In the genomic region with DNA sequence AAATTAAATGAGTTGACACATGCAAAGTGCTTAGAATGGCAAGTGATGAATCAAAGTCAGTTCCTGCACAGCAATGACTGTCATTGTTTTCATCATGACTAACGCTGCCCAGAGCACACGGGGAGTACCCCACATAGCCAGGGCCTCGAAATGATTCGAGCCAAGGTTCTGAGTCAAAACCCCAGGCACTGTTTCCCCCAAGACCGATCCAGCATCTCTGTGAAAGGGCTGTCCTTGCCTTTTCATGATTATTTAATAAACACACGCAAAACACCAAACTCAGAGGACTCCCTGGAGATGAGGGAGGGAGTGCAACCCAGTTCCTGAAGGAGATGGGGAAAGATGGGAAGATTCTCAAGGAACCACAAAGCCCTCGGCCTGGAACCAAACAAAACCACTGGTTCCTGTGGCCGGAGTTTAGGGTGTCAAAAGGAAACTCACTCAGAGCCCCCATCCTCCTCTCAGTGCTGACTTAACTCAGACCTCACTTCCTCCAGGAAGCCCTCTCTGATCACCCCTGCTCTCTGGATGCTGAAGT, we compare ENCODE assay signal across 1 cellular context.
TF ChIP-seq lines count a peak whose summit lies in the region.

No MANE protein-coding gene starts in this region.

TF ChIP-seq in GM12878, 131 proteins besides CTCF, POLR2A, EP300 and RAD21 (continued from another document and continues in another):
- TF ChIP-seq, protein P1, sequence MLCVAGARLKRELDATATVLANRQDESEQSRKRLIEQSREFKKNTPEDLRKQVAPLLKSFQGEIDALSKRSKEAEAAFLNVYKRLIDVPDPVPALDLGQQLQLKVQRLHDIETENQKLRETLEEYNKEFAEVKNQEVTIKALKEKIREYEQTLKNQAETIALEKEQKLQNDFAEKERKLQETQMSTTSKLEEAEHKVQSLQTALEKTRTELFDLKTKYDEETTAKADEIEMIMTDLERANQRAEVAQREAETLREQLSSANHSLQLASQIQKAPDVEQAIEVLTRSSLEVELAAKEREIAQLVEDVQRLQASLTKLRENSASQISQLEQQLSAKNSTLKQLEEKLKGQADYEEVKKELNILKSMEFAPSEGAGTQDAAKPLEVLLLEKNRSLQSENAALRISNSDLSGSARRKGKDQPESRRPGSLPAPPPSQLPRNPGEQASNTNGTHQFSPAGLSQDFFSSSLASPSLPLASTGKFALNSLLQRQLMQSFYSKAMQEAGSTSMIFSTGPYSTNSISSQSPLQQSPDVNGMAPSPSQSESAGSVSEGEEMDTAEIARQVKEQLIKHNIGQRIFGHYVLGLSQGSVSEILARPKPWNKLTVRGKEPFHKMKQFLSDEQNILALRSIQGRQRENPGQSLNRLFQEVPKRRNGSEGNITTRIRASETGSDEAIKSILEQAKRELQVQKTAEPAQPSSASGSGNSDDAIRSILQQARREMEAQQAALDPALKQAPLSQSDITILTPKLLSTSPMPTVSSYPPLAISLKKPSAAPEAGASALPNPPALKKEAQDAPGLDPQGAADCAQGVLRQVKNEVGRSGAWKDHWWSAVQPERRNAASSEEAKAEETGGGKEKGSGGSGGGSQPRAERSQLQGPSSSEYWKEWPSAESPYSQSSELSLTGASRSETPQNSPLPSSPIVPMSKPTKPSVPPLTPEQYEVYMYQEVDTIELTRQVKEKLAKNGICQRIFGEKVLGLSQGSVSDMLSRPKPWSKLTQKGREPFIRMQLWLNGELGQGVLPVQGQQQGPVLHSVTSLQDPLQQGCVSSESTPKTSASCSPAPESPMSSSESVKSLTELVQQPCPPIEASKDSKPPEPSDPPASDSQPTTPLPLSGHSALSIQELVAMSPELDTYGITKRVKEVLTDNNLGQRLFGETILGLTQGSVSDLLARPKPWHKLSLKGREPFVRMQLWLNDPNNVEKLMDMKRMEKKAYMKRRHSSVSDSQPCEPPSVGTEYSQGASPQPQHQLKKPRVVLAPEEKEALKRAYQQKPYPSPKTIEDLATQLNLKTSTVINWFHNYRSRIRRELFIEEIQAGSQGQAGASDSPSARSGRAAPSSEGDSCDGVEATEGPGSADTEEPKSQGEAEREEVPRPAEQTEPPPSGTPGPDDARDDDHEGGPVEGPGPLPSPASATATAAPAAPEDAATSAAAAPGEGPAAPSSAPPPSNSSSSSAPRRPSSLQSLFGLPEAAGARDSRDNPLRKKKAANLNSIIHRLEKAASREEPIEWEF (IDR thresholded peaks at IDR 0.05; ENCODE audit: insufficient replicate concordance, low read depth, low read length), result no peak
- TF ChIP-seq, protein P2, sequence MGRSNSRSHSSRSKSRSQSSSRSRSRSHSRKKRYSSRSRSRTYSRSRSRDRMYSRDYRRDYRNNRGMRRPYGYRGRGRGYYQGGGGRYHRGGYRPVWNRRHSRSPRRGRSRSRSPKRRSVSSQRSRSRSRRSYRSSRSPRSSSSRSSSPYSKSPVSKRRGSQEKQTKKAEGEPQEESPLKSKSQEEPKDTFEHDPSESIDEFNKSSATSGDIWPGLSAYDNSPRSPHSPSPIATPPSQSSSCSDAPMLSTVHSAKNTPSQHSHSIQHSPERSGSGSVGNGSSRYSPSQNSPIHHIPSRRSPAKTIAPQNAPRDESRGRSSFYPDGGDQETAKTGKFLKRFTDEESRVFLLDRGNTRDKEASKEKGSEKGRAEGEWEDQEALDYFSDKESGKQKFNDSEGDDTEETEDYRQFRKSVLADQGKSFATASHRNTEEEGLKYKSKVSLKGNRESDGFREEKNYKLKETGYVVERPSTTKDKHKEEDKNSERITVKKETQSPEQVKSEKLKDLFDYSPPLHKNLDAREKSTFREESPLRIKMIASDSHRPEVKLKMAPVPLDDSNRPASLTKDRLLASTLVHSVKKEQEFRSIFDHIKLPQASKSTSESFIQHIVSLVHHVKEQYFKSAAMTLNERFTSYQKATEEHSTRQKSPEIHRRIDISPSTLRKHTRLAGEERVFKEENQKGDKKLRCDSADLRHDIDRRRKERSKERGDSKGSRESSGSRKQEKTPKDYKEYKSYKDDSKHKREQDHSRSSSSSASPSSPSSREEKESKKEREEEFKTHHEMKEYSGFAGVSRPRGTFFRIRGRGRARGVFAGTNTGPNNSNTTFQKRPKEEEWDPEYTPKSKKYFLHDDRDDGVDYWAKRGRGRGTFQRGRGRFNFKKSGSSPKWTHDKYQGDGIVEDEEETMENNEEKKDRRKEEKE (IDR thresholded peaks at IDR 0.05), result no peak
- TF ChIP-seq, protein P3, sequence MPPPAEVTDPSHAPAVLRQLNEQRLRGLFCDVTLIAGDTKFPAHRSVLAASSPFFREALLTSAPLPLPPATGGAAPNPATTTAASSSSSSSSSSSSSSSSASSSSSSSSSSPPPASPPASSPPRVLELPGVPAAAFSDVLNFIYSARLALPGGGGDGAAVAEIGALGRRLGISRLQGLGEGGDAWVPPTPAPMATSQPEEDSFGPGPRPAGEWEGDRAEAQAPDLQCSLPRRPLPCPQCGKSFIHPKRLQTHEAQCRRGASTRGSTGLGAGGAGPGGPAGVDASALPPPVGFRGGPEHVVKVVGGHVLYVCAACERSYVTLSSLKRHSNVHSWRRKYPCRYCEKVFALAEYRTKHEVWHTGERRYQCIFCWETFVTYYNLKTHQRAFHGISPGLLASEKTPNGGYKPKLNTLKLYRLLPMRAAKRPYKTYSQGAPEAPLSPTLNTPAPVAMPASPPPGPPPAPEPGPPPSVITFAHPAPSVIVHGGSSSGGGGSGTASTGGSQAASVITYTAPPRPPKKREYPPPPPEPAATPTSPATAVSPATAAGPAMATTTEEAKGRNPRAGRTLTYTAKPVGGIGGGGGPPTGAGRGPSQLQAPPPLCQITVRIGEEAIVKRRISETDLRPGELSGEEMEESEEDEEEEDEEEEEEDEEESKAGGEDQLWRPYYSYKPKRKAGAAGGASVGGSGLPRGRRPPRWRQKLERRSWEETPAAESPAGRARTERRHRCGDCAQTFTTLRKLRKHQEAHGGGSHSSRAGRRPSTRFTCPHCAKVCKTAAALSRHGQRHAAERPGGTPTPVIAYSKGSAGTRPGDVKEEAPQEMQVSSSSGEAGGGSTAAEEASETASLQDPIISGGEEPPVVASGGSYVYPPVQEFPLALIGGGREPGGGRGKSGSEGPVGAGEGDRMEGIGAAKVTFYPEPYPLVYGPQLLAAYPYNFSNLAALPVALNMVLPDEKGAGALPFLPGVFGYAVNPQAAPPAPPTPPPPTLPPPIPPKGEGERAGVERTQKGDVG (CRISPR knock-in tag; IDR thresholded peaks at IDR 0.05), result no peak
- TF ChIP-seq CHD4 (IDR thresholded peaks at IDR 0.05) (no peak), SPI1 (IDR thresholded peaks at IDR 0.05; ENCODE audit: borderline replicate concordance, insufficient read depth, low read depth, low read length) (peak; percentile 36; the same call in 1 of the 2 replicates), EGR1 (IDR thresholded peaks at IDR 0.05; ENCODE audit: borderline replicate concordance in 1 of 2, low read depth in 2 of 2, low read length in 2 of 2) (peak in 1 of 2 experiments; percentile 47; a peak in 1 of 3 replicates), MEF2B (IDR thresholded peaks at IDR 0.05; ENCODE audit: partially characterized antibody, poor library complexity, severe bottlenecking) (peak; percentile 50), JUND (IDR thresholded peaks at IDR 0.05; ENCODE audit: low read depth, low read length) (0 out of 2 replicates have a peak, but pooled peaks have one; percentile 36), MTA3 (IDR thresholded peaks at IDR 0.05; ENCODE audit: borderline replicate concordance, low read length) (peak; percentile 34; the same call in 1 of the 2 replicates), YBX1 (IDR thresholded peaks at IDR 0.05) (no peak), TARDBP (IDR thresholded peaks at IDR 0.05; ENCODE audit: borderline replicate concordance) (no peak), SUZ12 (IDR thresholded peaks at IDR 0.05; ENCODE audit: unreplicated experiment) (no peak), NR2C1 (IDR thresholded peaks at IDR 0.05) (no peak), SIX5 (IDR thresholded peaks at IDR 0.05; ENCODE audit: low read depth, low read length, severe bottlenecking) (no peak), BHLHE40 (IDR thresholded peaks at IDR 0.05; ENCODE audit: borderline replicate concordance in 1 of 2, low read depth in 2 of 2, low read length in 1 of 2) (peak; percentile 7 to 36; a peak in 1 of 4 replicates), MEF2A (IDR thresholded peaks at IDR 0.05; ENCODE audit: insufficient read depth, low read depth, low read length) (0 out of 2 replicates have a peak, but pooled peaks have one; percentile 56), SMAD1 (IDR thresholded peaks at IDR 0.05; ENCODE audit: low read depth, partially characterized antibody) (no peak), ESRRA (IDR thresholded peaks at IDR 0.05; ENCODE audit: low read length) (no peak), SMC3 (IDR thresholded peaks at IDR 0.05; ENCODE audit: borderline replicate concordance, low read length) (no peak; the same call in 1 of the 2 replicates), ZNF274 (IDR thresholded peaks at IDR 0.05; ENCODE audit: insufficient read depth, insufficient read length) (no peak), JUNB (IDR thresholded peaks at IDR 0.05) (peak; percentile 91), HDAC2 (IDR thresholded peaks at IDR 0.05) (no peak), FOXM1 (IDR thresholded peaks at IDR 0.05; ENCODE audit: low read depth, low read length) (peak; percentile 70; the same call in 1 of the 2 replicates), FOXK2 (IDR thresholded peaks at IDR 0.05) (no peak), TCF12 (IDR thresholded peaks at IDR 0.05; ENCODE audit: low read depth, low read length) (no peak), ATF7 (IDR thresholded peaks at IDR 0.05; ENCODE audit: low read depth) (0 out of 2 replicates have a peak, but pooled peaks have one; percentile 36)
- TF ChIP-seq, protein P4, sequence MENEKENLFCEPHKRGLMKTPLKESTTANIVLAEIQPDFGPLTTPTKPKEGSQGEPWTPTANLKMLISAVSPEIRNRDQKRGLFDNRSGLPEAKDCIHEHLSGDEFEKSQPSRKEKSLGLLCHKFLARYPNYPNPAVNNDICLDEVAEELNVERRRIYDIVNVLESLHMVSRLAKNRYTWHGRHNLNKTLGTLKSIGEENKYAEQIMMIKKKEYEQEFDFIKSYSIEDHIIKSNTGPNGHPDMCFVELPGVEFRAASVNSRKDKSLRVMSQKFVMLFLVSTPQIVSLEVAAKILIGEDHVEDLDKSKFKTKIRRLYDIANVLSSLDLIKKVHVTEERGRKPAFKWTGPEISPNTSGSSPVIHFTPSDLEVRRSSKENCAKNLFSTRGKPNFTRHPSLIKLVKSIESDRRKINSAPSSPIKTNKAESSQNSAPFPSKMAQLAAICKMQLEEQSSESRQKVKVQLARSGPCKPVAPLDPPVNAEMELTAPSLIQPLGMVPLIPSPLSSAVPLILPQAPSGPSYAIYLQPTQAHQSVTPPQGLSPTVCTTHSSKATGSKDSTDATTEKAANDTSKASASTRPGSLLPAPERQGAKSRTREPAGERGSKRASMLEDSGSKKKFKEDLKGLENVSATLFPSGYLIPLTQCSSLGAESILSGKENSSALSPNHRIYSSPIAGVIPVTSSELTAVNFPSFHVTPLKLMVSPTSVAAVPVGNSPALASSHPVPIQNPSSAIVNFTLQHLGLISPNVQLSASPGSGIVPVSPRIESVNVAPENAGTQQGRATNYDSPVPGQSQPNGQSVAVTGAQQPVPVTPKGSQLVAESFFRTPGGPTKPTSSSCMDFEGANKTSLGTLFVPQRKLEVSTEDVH (IDR thresholded peaks at IDR 0.05; ENCODE audit: low read depth, partially characterized antibody), result no peak
- TF ChIP-seq, protein P5, sequence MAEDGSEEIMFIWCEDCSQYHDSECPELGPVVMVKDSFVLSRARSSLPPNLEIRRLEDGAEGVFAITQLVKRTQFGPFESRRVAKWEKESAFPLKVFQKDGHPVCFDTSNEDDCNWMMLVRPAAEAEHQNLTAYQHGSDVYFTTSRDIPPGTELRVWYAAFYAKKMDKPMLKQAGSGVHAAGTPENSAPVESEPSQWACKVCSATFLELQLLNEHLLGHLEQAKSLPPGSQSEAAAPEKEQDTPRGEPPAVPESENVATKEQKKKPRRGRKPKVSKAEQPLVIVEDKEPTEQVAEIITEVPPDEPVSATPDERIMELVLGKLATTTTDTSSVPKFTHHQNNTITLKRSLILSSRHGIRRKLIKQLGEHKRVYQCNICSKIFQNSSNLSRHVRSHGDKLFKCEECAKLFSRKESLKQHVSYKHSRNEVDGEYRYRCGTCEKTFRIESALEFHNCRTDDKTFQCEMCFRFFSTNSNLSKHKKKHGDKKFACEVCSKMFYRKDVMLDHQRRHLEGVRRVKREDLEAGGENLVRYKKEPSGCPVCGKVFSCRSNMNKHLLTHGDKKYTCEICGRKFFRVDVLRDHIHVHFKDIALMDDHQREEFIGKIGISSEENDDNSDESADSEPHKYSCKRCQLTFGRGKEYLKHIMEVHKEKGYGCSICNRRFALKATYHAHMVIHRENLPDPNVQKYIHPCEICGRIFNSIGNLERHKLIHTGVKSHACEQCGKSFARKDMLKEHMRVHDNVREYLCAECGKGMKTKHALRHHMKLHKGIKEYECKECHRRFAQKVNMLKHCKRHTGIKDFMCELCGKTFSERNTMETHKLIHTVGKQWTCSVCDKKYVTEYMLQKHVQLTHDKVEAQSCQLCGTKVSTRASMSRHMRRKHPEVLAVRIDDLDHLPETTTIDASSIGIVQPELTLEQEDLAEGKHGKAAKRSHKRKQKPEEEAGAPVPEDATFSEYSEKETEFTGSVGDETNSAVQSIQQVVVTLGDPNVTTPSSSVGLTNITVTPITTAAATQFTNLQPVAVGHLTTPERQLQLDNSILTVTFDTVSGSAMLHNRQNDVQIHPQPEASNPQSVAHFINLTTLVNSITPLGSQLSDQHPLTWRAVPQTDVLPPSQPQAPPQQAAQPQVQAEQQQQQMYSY (CRISPR knock-in tag; IDR thresholded peaks at IDR 0.05), result no peak
- TF ChIP-seq, protein P6, sequence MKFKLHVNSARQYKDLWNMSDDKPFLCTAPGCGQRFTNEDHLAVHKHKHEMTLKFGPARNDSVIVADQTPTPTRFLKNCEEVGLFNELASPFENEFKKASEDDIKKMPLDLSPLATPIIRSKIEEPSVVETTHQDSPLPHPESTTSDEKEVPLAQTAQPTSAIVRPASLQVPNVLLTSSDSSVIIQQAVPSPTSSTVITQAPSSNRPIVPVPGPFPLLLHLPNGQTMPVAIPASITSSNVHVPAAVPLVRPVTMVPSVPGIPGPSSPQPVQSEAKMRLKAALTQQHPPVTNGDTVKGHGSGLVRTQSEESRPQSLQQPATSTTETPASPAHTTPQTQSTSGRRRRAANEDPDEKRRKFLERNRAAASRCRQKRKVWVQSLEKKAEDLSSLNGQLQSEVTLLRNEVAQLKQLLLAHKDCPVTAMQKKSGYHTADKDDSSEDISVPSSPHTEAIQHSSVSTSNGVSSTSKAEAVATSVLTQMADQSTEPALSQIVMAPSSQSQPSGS (IDR thresholded peaks at IDR 0.05; ENCODE audit: low read length), result peak; percentile 73
- TF ChIP-seq, protein P7, sequence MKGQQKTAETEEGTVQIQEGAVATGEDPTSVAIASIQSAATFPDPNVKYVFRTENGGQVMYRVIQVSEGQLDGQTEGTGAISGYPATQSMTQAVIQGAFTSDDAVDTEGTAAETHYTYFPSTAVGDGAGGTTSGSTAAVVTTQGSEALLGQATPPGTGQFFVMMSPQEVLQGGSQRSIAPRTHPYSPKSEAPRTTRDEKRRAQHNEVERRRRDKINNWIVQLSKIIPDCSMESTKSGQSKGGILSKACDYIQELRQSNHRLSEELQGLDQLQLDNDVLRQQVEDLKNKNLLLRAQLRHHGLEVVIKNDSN (IDR thresholded peaks at IDR 0.05; ENCODE audit: borderline replicate concordance, extremely low read length, insufficient read depth, low read depth, low read length), result no peak
